In genomic region chr17:7856840-7857723, GRCh38 we compare ENCODE assay signal across 1 cellular context.
A peak's percentile ranks its signal among the peaks of the same experiment; 100 is the strongest.
TF ChIP-seq lines count a peak whose summit lies in the region.

TSS of gene NAA38 (minus strand) at chr17:7857559. CDS start at chr17:7857463, 96 bp downstream.

TF ChIP-seq in HEK293, 187 proteins besides CTCF, POLR2A, EP300 and RAD21 (continued from another document and continues in another):
- TF ChIP-seq ZFP69B (tag by site-specific recombination; IDR thresholded peaks at IDR 0.05) = peak; percentile 3; the same call in 1 of the 2 replicates
- TF ChIP-seq ZNF610 (tag by site-specific recombination; IDR thresholded peaks at IDR 0.05; ENCODE audit: borderline replicate concordance) = 0 out of 2 replicates have a peak, but pooled peaks have one; percentile 13
- TF ChIP-seq ZNF513 (tag by site-specific recombination; IDR thresholded peaks at IDR 0.05) = no peak
- TF ChIP-seq ZBTB21 (tag by site-specific recombination; IDR thresholded peaks at IDR 0.05) = peak; percentile 37; the same call in 1 of the 2 replicates
- no peak for TF ChIP-seq SCRT1 (tag by site-specific recombination; IDR thresholded peaks at IDR 0.05; ENCODE audit: borderline replicate concordance)
- no peak for TF ChIP-seq AEBP2 (tag by site-specific recombination; IDR thresholded peaks at IDR 0.05; ENCODE audit: borderline replicate concordance)
- TF ChIP-seq ZSCAN18 (tag by site-specific recombination; IDR thresholded peaks at IDR 0.05) = no peak
- TF ChIP-seq ZNF555 (tag by site-specific recombination; conservative IDR thresholded peaks at IDR 0.05) = no peak
- peak; percentile 72; the same call in 1 of the 2 replicates for TF ChIP-seq KLF17 (tag by site-specific recombination; IDR thresholded peaks at IDR 0.05)
- peak; percentile 77 for TF ChIP-seq ZBTB8A (tag by site-specific recombination; IDR thresholded peaks at IDR 0.05)
- no peak for TF ChIP-seq MEIS1 (CRISPR knock-in tag; IDR thresholded peaks at IDR 0.05; ENCODE audit: borderline replicate concordance)
- TF ChIP-seq ZNF624 (tag by site-specific recombination; IDR thresholded peaks at IDR 0.05) = no peak
- TF ChIP-seq SP2 (tag by site-specific recombination; IDR thresholded peaks at IDR 0.05) = peak; percentile 49; the same call in 1 of the 2 replicates
- TF ChIP-seq PRDM4 (tag by site-specific recombination; IDR thresholded peaks at IDR 0.05) = peak; percentile 7; the same call in 1 of the 2 replicates
- peak; percentile 87 for TF ChIP-seq PRDM10 (tag by site-specific recombination; IDR thresholded peaks at IDR 0.05)
- TF ChIP-seq ZNF843 (tag by site-specific recombination; IDR thresholded peaks at IDR 0.05) = 0 out of 2 replicates have a peak, but pooled peaks have one; percentile 6
- TF ChIP-seq SP7 (tag by site-specific recombination; IDR thresholded peaks at IDR 0.05) = peak; percentile 55; the same call in 1 of the 2 replicates
- no peak for TF ChIP-seq ZNF791 (tag by site-specific recombination; IDR thresholded peaks at IDR 0.05)
- TF ChIP-seq YY1 (tag by site-specific recombination; IDR thresholded peaks at IDR 0.05) = peak; percentile 88
- peak; percentile 35; the same call in 1 of the 2 replicates for TF ChIP-seq PBX3 (CRISPR knock-in tag; IDR thresholded peaks at IDR 0.05)
- peak; percentile 94 for TF ChIP-seq KLF16 (tag by site-specific recombination; IDR thresholded peaks at IDR 0.05)
- TF ChIP-seq ZNF501 (tag by site-specific recombination; IDR thresholded peaks at IDR 0.05) = no peak
- peak; percentile 20; the same call in 1 of the 2 replicates for TF ChIP-seq EGR2 (tag by site-specific recombination; IDR thresholded peaks at IDR 0.05; ENCODE audit: low read depth)
- peak; percentile 43; the same call in 1 of the 2 replicates for TF ChIP-seq ZBTB44 (tag by site-specific recombination; IDR thresholded peaks at IDR 0.05)
- no peak for TF ChIP-seq ZNF776 (tag by site-specific recombination; IDR thresholded peaks at IDR 0.05; ENCODE audit: borderline replicate concordance)
- TF ChIP-seq ZNF777 (tag by site-specific recombination; IDR thresholded peaks at IDR 0.05; ENCODE audit: borderline replicate concordance) = peak; percentile 83
- peak; percentile 94 for TF ChIP-seq ZBTB26 (tag by site-specific recombination; optimal IDR thresholded peaks at IDR 0.05)
- TF ChIP-seq ZBTB48 (tag by site-specific recombination; IDR thresholded peaks at IDR 0.05) = peak; percentile 44; the same call in 1 of the 2 replicates
- TF ChIP-seq KLF7 (tag by site-specific recombination; IDR thresholded peaks at IDR 0.05; ENCODE audit: borderline replicate concordance) = no peak
- TF ChIP-seq ZNF24 (tag by site-specific recombination; IDR thresholded peaks at IDR 0.05) = no peak
- TF ChIP-seq ZNF664 (tag by site-specific recombination; IDR thresholded peaks at IDR 0.05) = no peak
- TF ChIP-seq ZNF544 (tag by site-specific recombination; IDR thresholded peaks at IDR 0.05) = no peak
- peak; percentile 64; the same call in 1 of the 2 replicates for TF ChIP-seq ZEB2 (tag by site-specific recombination; IDR thresholded peaks at IDR 0.05)
- no peak for TF ChIP-seq RBAK (tag by site-specific recombination; IDR thresholded peaks at IDR 0.05)
- TF ChIP-seq ZBTB11 (tag by site-specific recombination; conservative IDR thresholded peaks at IDR 0.05; ENCODE audit: low read depth) = 0 out of 2 replicates have a peak, but pooled peaks have one; percentile 30
- TF ChIP-seq ZNF580 (tag by site-specific recombination; IDR thresholded peaks at IDR 0.05) = peak; percentile 76; the same call in 1 of the 2 replicates
- peak; percentile 87; the same call in 1 of the 2 replicates for TF ChIP-seq BCL11B (tag by site-specific recombination; IDR thresholded peaks at IDR 0.05; ENCODE audit: low read depth)
- TF ChIP-seq ZNF335 (tag by site-specific recombination; conservative IDR thresholded peaks at IDR 0.05) = peak; percentile 95
